1 cellular context compared by ENCODE assay signal in the genomic region with DNA sequence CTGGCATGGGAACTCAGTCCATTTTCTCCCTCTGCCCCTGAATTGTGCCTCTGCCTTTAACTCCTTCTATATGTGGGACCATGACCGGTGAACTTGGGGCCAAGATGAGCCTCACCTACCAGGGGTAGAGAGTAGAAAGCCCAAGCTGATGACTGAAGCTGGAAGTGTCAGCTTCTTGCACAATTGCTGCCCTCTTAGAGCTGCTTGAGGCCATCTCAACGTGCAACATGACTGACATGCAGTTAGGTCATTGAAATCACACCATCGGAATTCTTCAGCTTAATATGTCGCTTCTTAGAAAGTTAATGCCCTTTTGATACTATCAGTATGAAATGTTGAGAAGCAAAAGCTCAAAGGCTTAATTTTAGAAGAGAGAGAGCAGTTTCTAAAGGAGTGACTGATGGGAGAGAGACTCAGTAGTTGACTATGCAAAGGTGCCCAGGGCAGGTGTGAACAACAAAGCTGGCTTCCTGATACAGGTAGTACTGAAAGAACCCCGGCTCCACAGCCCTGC.
TF ChIP-seq lines count a peak whose summit lies in the region.

No MANE protein-coding gene starts in this region.

TF ChIP-seq in GM23338, 12 proteins besides CTCF, POLR2A, EP300 and RAD21:
- TF ChIP-seq, protein P1, sequence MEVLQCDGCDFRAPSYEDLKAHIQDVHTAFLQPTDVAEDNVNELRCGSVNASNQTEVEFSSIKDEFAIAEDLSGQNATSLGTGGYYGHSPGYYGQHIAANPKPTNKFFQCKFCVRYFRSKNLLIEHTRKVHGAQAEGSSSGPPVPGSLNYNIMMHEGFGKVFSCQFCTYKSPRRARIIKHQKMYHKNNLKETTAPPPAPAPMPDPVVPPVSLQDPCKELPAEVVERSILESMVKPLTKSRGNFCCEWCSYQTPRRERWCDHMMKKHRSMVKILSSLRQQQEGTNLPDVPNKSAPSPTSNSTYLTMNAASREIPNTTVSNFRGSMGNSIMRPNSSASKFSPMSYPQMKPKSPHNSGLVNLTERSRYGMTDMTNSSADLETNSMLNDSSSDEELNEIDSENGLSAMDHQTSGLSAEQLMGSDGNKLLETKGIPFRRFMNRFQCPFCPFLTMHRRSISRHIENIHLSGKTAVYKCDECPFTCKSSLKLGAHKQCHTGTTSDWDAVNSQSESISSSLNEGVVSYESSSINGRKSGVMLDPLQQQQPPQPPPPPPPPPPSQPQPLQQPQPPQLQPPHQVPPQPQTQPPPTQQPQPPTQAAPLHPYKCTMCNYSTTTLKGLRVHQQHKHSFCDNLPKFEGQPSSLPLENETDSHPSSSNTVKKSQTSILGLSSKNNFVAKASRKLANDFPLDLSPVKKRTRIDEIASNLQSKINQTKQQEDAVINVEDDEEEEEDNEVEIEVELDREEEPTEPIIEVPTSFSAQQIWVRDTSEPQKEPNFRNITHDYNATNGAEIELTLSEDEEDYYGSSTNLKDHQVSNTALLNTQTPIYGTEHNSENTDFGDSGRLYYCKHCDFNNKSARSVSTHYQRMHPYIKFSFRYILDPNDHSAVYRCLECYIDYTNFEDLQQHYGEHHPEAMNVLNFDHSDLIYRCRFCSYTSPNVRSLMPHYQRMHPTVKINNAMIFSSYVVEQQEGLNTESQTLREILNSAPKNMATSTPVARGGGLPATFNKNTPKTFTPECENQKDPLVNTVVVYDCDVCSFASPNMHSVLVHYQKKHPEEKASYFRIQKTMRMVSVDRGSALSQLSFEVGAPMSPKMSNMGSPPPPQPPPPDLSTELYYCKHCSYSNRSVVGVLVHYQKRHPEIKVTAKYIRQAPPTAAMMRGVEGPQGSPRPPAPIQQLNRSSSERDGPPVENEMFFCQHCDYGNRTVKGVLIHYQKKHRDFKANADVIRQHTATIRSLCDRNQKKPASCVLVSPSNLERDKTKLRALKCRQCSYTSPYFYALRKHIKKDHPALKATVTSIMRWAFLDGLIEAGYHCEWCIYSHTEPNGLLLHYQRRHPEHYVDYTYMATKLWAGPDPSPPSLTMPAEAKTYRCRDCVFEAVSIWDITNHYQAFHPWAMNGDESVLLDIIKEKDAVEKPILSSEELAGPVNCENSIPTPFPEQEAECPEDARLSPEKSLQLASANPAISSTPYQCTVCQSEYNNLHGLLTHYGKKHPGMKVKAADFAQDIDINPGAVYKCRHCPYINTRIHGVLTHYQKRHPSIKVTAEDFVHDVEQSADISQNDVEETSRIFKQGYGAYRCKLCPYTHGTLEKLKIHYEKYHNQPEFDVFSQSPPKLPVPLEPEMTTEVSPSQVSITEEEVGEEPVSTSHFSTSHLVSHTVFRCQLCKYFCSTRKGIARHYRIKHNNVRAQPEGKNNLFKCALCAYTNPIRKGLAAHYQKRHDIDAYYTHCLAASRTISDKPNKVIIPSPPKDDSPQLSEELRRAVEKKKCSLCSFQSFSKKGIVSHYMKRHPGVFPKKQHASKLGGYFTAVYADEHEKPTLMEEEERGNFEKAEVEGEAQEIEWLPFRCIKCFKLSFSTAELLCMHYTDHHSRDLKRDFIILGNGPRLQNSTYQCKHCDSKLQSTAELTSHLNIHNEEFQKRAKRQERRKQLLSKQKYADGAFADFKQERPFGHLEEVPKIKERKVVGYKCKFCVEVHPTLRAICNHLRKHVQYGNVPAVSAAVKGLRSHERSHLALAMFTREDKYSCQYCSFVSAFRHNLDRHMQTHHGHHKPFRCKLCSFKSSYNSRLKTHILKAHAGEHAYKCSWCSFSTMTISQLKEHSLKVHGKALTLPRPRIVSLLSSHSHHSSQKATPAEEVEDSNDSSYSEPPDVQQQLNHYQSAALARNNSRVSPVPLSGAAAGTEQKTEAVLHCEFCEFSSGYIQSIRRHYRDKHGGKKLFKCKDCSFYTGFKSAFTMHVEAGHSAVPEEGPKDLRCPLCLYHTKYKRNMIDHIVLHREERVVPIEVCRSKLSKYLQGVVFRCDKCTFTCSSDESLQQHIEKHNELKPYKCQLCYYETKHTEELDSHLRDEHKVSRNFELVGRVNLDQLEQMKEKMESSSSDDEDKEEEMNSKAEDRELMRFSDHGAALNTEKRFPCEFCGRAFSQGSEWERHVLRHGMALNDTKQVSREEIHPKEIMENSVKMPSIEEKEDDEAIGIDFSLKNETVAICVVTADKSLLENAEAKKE (CRISPR knock-in tag; IDR thresholded peaks at IDR 0.05) = no peak
- TF ChIP-seq ZNF114 (CRISPR knock-in tag; IDR thresholded peaks at IDR 0.05) = no peak
- TF ChIP-seq EZH2 (IDR thresholded peaks at IDR 0.05; ENCODE audit: low read depth, unreplicated experiment) = no peak
- no peak for TF ChIP-seq ZNF331 (CRISPR knock-in tag; IDR thresholded peaks at IDR 0.05; ENCODE audit: low read depth)
- TF ChIP-seq, protein P2, sequence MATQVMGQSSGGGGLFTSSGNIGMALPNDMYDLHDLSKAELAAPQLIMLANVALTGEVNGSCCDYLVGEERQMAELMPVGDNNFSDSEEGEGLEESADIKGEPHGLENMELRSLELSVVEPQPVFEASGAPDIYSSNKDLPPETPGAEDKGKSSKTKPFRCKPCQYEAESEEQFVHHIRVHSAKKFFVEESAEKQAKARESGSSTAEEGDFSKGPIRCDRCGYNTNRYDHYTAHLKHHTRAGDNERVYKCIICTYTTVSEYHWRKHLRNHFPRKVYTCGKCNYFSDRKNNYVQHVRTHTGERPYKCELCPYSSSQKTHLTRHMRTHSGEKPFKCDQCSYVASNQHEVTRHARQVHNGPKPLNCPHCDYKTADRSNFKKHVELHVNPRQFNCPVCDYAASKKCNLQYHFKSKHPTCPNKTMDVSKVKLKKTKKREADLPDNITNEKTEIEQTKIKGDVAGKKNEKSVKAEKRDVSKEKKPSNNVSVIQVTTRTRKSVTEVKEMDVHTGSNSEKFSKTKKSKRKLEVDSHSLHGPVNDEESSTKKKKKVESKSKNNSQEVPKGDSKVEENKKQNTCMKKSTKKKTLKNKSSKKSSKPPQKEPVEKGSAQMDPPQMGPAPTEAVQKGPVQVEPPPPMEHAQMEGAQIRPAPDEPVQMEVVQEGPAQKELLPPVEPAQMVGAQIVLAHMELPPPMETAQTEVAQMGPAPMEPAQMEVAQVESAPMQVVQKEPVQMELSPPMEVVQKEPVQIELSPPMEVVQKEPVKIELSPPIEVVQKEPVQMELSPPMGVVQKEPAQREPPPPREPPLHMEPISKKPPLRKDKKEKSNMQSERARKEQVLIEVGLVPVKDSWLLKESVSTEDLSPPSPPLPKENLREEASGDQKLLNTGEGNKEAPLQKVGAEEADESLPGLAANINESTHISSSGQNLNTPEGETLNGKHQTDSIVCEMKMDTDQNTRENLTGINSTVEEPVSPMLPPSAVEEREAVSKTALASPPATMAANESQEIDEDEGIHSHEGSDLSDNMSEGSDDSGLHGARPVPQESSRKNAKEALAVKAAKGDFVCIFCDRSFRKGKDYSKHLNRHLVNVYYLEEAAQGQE (IDR thresholded peaks at IDR 0.05; ENCODE audit: unreplicated experiment) = no peak
- no peak for TF ChIP-seq EZH2phosphoT487 (IDR thresholded peaks at IDR 0.05; ENCODE audit: unreplicated experiment)
- no peak for TF ChIP-seq CREB1 (CRISPR knock-in tag; IDR thresholded peaks at IDR 0.05; ENCODE audit: low read depth)
- no peak for TF ChIP-seq POLR2AphosphoS5 (IDR thresholded peaks at IDR 0.05; ENCODE audit: low read depth)
- no peak for TF ChIP-seq STAT1 (IDR thresholded peaks at IDR 0.05; ENCODE audit: unreplicated experiment)
- no peak for TF ChIP-seq NANOG (IDR thresholded peaks at IDR 0.05; ENCODE audit: borderline replicate concordance)
- TF ChIP-seq JUNB (IDR thresholded peaks at IDR 0.05; ENCODE audit: unreplicated experiment) = no peak
TF ChIP-seq in GM23338: peak in this region for 0.
